21 cellular contexts compared by ENCODE assay signal in the genomic region with DNA sequence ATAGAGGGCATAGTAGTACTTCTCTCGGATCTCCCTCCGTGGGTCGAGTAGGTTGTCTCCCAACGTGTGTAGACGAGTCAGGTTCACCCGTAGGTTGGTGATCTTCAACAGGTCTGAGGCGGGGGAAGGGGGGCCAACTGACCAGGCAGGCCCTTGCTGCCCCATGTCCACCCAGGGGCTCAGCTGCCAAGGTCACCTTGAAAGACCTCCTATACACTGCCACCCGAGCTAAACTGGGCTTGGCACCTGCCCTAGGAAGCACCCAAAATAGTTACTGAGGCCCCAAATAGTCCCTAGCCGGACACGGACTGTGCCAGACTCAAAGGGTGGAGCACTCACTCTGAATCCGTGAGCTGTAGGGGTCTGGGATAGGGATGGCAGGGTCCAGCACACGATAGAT. TPM values are rescaled to one million over a fixed set of nuclear protein-coding genes. Genes with fewer than 3 reads are reported as not detected.
DNase-seq lines count a peak whose midpoint lies in the region; ATAC-seq and TF ChIP-seq lines count a peak whose summit lies in the region.
"Had no signal": no experiment of that assay in that cellular context is flagged by ENCODE, and none has a peak within 500 bp of the region (broad histone marks: within the 10 kb centered on the region; RNA-seq: fewer than 3 reads in every experiment).

No MANE protein-coding gene starts in this region.

- in situ Hi-C loops in astrocyte of the cerebellum (cut with HindIII; ENCODE audit: low sequenced_read_pairs): no loop called here

- no peaks in the 10 kb centered on the region for H3K9me3 ChIP-seq in Caco-2
- no peaks in the 10 kb centered on the region for H3K9me3 ChIP-seq in right cardiac atrium (ENCODE audit: control insufficient read depth, low read length)
- H3K9me3 ChIP-seq in psoas muscle: no peaks in the 10 kb centered on the region
- H3K9me3 ChIP-seq: left lung, vagina had no signal

- peak overlapping the region; percentile 93 for H3K4me3 Mint-ChIP-seq in Caco-2 (ENCODE audit: unreplicated experiment)
- no peak overlapping the region for H3K4me3 Mint-ChIP-seq in stimulated activated effector memory CD8-positive, alpha-beta T cell treated with anti-CD3 and anti-CD28 coated beads, Interleukin-12 subunit alpha, Interleukin-12 subunit beta, amount 100 ng/mL, for 72 hours
- H3K4me3 Mint-ChIP-seq: activated CD8-positive, alpha-beta T cell treated with anti-CD3 and anti-CD28 coated beads for 36 hours; activated naive CD8-positive, alpha-beta T cell; naive thymus-derived CD4-positive, alpha-beta T cell had no signal

- H3K4me3 ChIP-seq in Caco-2 (ENCODE audit: low read depth, low read length): no peak overlapping the region
- peak overlapping the region; percentile 94 for H3K4me3 ChIP-seq in astrocyte of the cerebellum (ENCODE audit: low read depth, low read length)
- no peak overlapping the region for H3K4me3 ChIP-seq in right cardiac atrium (ENCODE audit: low read length)
- H3K4me3 ChIP-seq in psoas muscle: peak overlapping the region; percentile 89

- no TSS peak for BruUV-seq in Caco-2 (replicated peaks; lab: Mats Ljungman, UMichigan)

- H3K4me1 ChIP-seq in Caco-2: peaks cover 15% of the 10 kb centered on the region
- peaks cover 12% of the 10 kb centered on the region for H3K4me1 ChIP-seq in right cardiac atrium (ENCODE audit: control insufficient read depth, insufficient read depth, low read length)
- H3K4me1 ChIP-seq in psoas muscle: peaks cover 18% of the 10 kb centered on the region

- H3K27me3 ChIP-seq in Caco-2 (replicated peaks; ENCODE audit: control insufficient read depth, insufficient read depth, low read length) (no peaks in the 10 kb centered on the region), right cardiac atrium (ENCODE audit: control insufficient read depth, insufficient read depth) (no peaks in the 10 kb centered on the region), psoas muscle (ENCODE audit: insufficient read depth in 3 of 3, low read length in 2 of 3) (no peaks in the 10 kb centered on the region)
- H3K27me3 ChIP-seq: left lung, vagina had no signal

- WGBS in right cardiac atrium: 58% methylated on average over 12 of the region's 12 CpGs
- 40 to 53% (median 41%) methylated on average over 12 of the region's 12 CpGs for WGBS in psoas muscle, 3 donors

- H3K4me1 Mint-ChIP-seq in Caco-2 (ENCODE audit: low read depth, unreplicated experiment): peaks cover 13% of the 10 kb centered on the region
- H3K4me1 Mint-ChIP-seq in stimulated activated effector memory CD8-positive, alpha-beta T cell treated with anti-CD3 and anti-CD28 coated beads, Interleukin-12 subunit alpha, Interleukin-12 subunit beta, amount 100 ng/mL, for 72 hours: peaks cover 6% of the 10 kb centered on the region

- peaks cover 32% of the 10 kb centered on the region for H3K36me3 Mint-ChIP-seq in Caco-2 (ENCODE audit: insufficient read depth, unreplicated experiment)
- no peaks in the 10 kb centered on the region for H3K36me3 Mint-ChIP-seq in stimulated activated effector memory CD8-positive, alpha-beta T cell treated with anti-CD3 and anti-CD28 coated beads, Interleukin-12 subunit alpha, Interleukin-12 subunit beta, amount 100 ng/mL, for 72 hours
- H3K36me3 Mint-ChIP-seq: activated naive CD8-positive, alpha-beta T cell had no signal

- H3K9me3 Mint-ChIP-seq in Caco-2 (ENCODE audit: unreplicated experiment): no peaks in the 10 kb centered on the region
- no peaks in the 10 kb centered on the region for H3K9me3 Mint-ChIP-seq in stimulated activated effector memory CD8-positive, alpha-beta T cell treated with anti-CD3 and anti-CD28 coated beads, Interleukin-12 subunit alpha, Interleukin-12 subunit beta, amount 100 ng/mL, for 72 hours
- H3K9me3 Mint-ChIP-seq: activated CD8-positive, alpha-beta T cell treated with anti-CD3 and anti-CD28 coated beads for 36 hours had no signal

- peak overlapping the region; percentile 90 for H3K27ac Mint-ChIP-seq in Caco-2 (ENCODE audit: unreplicated experiment)
- no peak overlapping the region for H3K27ac Mint-ChIP-seq in stimulated activated effector memory CD8-positive, alpha-beta T cell treated with anti-CD3 and anti-CD28 coated beads, Interleukin-12 subunit alpha, Interleukin-12 subunit beta, amount 100 ng/mL, for 72 hours
- H3K27ac Mint-ChIP-seq: activated CD8-positive, alpha-beta T cell treated with anti-CD3 and anti-CD28 coated beads for 36 hours; activated naive CD8-positive, alpha-beta T cell had no signal

- DNase-seq in Caco-2 (no peak), astrocyte of the cerebellum (ENCODE audit: low read depth) (no peak), right cardiac atrium (peak in 2 of 3 donors; percentile 39 to 51), psoas muscle (no peak), NCI-H146 treated with DMSO at 0.1 percent for 48 hours (lab: John Stamatoyannopoulos, UW; ENCODE audit: unreplicated experiment) (no peak)
- no peak for DNase-seq in stimulated activated effector memory CD8-positive, alpha-beta T cell treated with anti-CD3 and anti-CD28 coated beads, Interleukin-12 subunit alpha, Interleukin-12 subunit beta, amount 100 ng/mL, for 72 hours (ENCODE audit: low spot score in 2 of 2)
- DNase-seq in activated CD4-positive, CD25-positive, alpha-beta regulatory T cell treated with anti-CD3 and anti-CD28 coated beads, Interleukin-2, amount 50 U/mL, for 72 hours: no peak
- DNase-seq: activated CD8-positive, alpha-beta T cell treated with anti-CD3 and anti-CD28 coated beads for 36 hours; activated T-cell treated with anti-CD3 and anti-CD28 coated beads, Interleukin-2, amount 50 U/mL, for 48 hours; COR-L47; left lung; MM.1S; naive thymus-derived CD4-positive, alpha-beta T cell; NCI-H1694 treated with DMSO at 0.1 percent for 48 hours; NCI-H446 treated with DMSO at 0.1 percent for 48 hours; stimulated activated CD4-positive, alpha-beta T cell treated with anti-CD3 and anti-CD28 coated beads, Interleukin-15, amount 100 ng/mL, for 24 hours; stimulated activated naive CD8-positive, alpha-beta T cell treated with anti-CD3 and anti-CD28 coated beads, Interleukin-15, Interleukin-2, amounts not matched to agents 100 U/mL and 50 U/mL, for 24 hours; T-helper 1 cell had no signal

- ATAC-seq in right cardiac atrium (no peak), psoas muscle (no peak), HG02623 (IDR thresholded peaks at IDR 0.05; ENCODE audit: unreplicated experiment) (no peak)
- ATAC-seq in stimulated activated effector memory CD8-positive, alpha-beta T cell treated with anti-CD3 and anti-CD28 coated beads, Interleukin-12 subunit alpha, Interleukin-12 subunit beta, amount 100 ng/mL, for 72 hours: no peak
- ATAC-seq: activated CD8-positive, alpha-beta T cell treated with anti-CD3 and anti-CD28 coated beads for 36 hours; left lung; naive thymus-derived CD4-positive, alpha-beta T cell; stimulated activated naive CD8-positive, alpha-beta T cell treated with anti-CD3 and anti-CD28 coated beads, Interleukin-15, Interleukin-2, amounts not matched to agents 100 U/mL and 50 U/mL, for 24 hours had no signal

- H3K27me3 Mint-ChIP-seq in Caco-2 (ENCODE audit: insufficient read depth, unreplicated experiment): no peaks in the 10 kb centered on the region
- H3K27me3 Mint-ChIP-seq: activated CD8-positive, alpha-beta T cell treated with anti-CD3 and anti-CD28 coated beads for 36 hours had no signal

- intact Hi-C loops in Caco-2 (cut with micrococcal nuclease; ENCODE audit: unreplicated experiment): no loop called here
- intact Hi-C loops in right cardiac atrium (cut with DNase I): no loop called here
- intact Hi-C loops in psoas muscle (cut with DNase I): no loop called here

- H3K36me3 ChIP-seq in Caco-2 (ENCODE audit: control insufficient read depth, insufficient read depth, low read length): peaks cover 5% of the 10 kb centered on the region; the same call in 1 of the 2 replicates
- H3K36me3 ChIP-seq in psoas muscle (ENCODE audit: insufficient read depth in 1 of 2, low read depth in 1 of 2): peaks cover 0 to 51% of the 10 kb centered on the region in 2 donors

- POLR2A ChIA-PET in Caco-2 (lab: Charles Lee): no interaction called here

- CTCF ChIA-PET in Caco-2 (lab: Charles Lee): no interaction called here

- TF ChIP-seq CTCF in Caco-2 (IDR thresholded peaks at IDR 0.05; ENCODE audit: insufficient read depth in 1 of 2, low read depth in 1 of 2, low read length in 1 of 2, severe bottlenecking in 1 of 2, unreplicated experiment in 1 of 2) (no peak), astrocyte of the cerebellum (IDR thresholded peaks at IDR 0.05; ENCODE audit: low read depth, low read length, missing control alignments) (no peak), psoas muscle (IDR thresholded peaks at IDR 0.05) (no peak)

- H3K27ac ChIP-seq in right cardiac atrium (ENCODE audit: low read length) (peak overlapping the region; percentile 92), psoas muscle (peak overlapping the region; percentile 23)
- H3K27ac ChIP-seq: vagina had no signal

RNA-seq across cellular contexts. Expression of a gene that starts 1.8 kb away (rescaled TPM):
- total RNA-seq in Caco-2 (2022) (181 and 189 TPM in 2 replicates), right cardiac atrium (100 to 1,000 TPM; 725 to 914 (median 824) TPM), psoas muscle (100 to 1,000 TPM; 133 to 220 (median 141) TPM)
- polyA plus RNA-seq in right cardiac atrium (803 TPM), psoas muscle (100 to 1,000 TPM in 1 of 3 donors, 10 to 100 TPM in 2; 81.6 to 123 (median 95.3) TPM)
- total RNA-seq: activated CD8-positive, alpha-beta T cell treated with anti-CD3 and anti-CD28 coated beads for 36 hours had no signal
- polyA plus RNA-seq: naive thymus-derived CD4-positive, alpha-beta T cell had no signal

RNA-seq across cellular contexts. Expression of a gene that starts 10.4 kb away (rescaled TPM):
- total RNA-seq in Caco-2 (2022) (55.9 and 56.4 TPM in 2 replicates), right cardiac atrium (10 to 100 TPM; 38.4 to 62.8 (median 56.1) TPM), psoas muscle (100 to 1,000 TPM in 2 of 4 donors, 10 to 100 TPM in 2; 79.5 to 109 (median 96.3) TPM)
- polyA plus RNA-seq in right cardiac atrium (25.5 TPM), psoas muscle (10 to 100 TPM; 29.5 to 94.0 (median 42.9) TPM)

RNA-seq across cellular contexts. Expression of a gene that starts 26.5 kb away (rescaled TPM):
- total RNA-seq in Caco-2 (2022) (361 and 386 TPM in 2 replicates), right cardiac atrium (100 to 1,000 TPM; 155 to 188 (median 158) TPM), psoas muscle (100 to 1,000 TPM; 120 to 200 (median 144) TPM)
- polyA plus RNA-seq in right cardiac atrium (132 TPM), psoas muscle (100 to 1,000 TPM; 142 to 166 (median 157) TPM)

RNA-seq across cellular contexts. Expression of a gene that starts 35.1 kb away (rescaled TPM):
- total RNA-seq in Caco-2 (2022) (15.2 and 15.9 TPM in 2 replicates), right cardiac atrium (10 to 100 TPM; 13.3 to 15.4 (median 14.4) TPM), psoas muscle (10 to 100 TPM; 12.6 to 20.5 (median 14.7) TPM)
- polyA plus RNA-seq in right cardiac atrium (12.0 TPM), psoas muscle (10 to 100 TPM; 20.0 to 26.8 (median 20.8) TPM)

RNA-seq across cellular contexts. Expression of a gene that starts 37.2 kb away (rescaled TPM):
- total RNA-seq in Caco-2 (2022) (112 and 119 TPM in 2 replicates), right cardiac atrium (10 to 100 TPM; 59.2 to 74.7 (median 65.9) TPM), psoas muscle (10 to 100 TPM; 52.8 to 83.9 (median 71.1) TPM)
- polyA plus RNA-seq in right cardiac atrium (23.3 TPM), psoas muscle (10 to 100 TPM; 21.5 to 37.1 (median 28.6) TPM)

Comparison
In these comparisons a context has a peak if more than half of its experiments do, and no peak if none do; other contexts are left out.
1. DNase-seq: peak in right cardiac atrium (2 of 3); none in Caco-2 (0 of 2), astrocyte of the cerebellum (single experiment), psoas muscle (0 of 2), stimulated activated effector memory CD8-positive, alpha-beta T cell treated with anti-CD3 and anti-CD28 coated beads, Interleukin-12 subunit alpha, Interleukin-12 subunit beta, amount 100 ng/mL, for 72 hours (0 of 2), activated CD4-positive, CD25-positive, alpha-beta regulatory T cell treated with anti-CD3 and anti-CD28 coated beads, Interleukin-2, amount 50 U/mL, for 72 hours (single experiment) and NCI-H146 treated with DMSO at 0.1 percent for 48 hours (single experiment).
2. H3K4me3 ChIP-seq: peak in astrocyte of the cerebellum (single experiment) and psoas muscle (single experiment); none in Caco-2 (single experiment) and right cardiac atrium (single experiment).